In the genomic region with DNA sequence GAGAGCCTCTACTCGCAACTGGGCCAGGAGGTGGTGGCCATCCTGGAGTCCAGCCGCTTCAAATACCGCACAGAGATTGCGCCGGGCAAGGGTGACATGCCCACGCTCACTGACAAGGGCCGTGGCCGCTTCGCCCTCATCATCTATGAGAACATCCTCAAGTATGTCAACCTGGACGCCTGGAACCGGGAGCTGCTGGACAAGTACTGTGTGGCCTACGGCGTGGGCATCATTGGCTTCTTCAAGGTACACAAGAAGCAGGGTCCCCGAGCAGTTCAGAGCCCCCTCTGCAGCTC, we compare ENCODE assay signal across 1 cellular context.
TF ChIP-seq lines count a peak whose summit lies in the region.

No MANE protein-coding gene starts in this region.

TF ChIP-seq in liver, 16 proteins besides CTCF, POLR2A, EP300 and RAD21 (continued from another document):
- TF ChIP-seq, protein P1, sequence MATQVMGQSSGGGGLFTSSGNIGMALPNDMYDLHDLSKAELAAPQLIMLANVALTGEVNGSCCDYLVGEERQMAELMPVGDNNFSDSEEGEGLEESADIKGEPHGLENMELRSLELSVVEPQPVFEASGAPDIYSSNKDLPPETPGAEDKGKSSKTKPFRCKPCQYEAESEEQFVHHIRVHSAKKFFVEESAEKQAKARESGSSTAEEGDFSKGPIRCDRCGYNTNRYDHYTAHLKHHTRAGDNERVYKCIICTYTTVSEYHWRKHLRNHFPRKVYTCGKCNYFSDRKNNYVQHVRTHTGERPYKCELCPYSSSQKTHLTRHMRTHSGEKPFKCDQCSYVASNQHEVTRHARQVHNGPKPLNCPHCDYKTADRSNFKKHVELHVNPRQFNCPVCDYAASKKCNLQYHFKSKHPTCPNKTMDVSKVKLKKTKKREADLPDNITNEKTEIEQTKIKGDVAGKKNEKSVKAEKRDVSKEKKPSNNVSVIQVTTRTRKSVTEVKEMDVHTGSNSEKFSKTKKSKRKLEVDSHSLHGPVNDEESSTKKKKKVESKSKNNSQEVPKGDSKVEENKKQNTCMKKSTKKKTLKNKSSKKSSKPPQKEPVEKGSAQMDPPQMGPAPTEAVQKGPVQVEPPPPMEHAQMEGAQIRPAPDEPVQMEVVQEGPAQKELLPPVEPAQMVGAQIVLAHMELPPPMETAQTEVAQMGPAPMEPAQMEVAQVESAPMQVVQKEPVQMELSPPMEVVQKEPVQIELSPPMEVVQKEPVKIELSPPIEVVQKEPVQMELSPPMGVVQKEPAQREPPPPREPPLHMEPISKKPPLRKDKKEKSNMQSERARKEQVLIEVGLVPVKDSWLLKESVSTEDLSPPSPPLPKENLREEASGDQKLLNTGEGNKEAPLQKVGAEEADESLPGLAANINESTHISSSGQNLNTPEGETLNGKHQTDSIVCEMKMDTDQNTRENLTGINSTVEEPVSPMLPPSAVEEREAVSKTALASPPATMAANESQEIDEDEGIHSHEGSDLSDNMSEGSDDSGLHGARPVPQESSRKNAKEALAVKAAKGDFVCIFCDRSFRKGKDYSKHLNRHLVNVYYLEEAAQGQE (IDR thresholded peaks at IDR 0.05) = no peak
- no peak for TF ChIP-seq HNF4G (IDR thresholded peaks at IDR 0.05)
- TF ChIP-seq RXRA (IDR thresholded peaks at IDR 0.05) = no peak
- TF ChIP-seq, protein P2, sequence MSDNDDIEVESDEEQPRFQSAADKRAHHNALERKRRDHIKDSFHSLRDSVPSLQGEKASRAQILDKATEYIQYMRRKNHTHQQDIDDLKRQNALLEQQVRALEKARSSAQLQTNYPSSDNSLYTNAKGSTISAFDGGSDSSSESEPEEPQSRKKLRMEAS (IDR thresholded peaks at IDR 0.05) = no peak
- TF ChIP-seq, protein P3, sequence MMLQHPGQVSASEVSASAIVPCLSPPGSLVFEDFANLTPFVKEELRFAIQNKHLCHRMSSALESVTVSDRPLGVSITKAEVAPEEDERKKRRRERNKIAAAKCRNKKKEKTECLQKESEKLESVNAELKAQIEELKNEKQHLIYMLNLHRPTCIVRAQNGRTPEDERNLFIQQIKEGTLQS (IDR thresholded peaks at IDR 0.05) = no peak
- TF ChIP-seq FOXA1 (IDR thresholded peaks at IDR 0.05) = no peak
- no peak for TF ChIP-seq SP1 (IDR thresholded peaks at IDR 0.05)
TF ChIP-seq in liver: peak in this region for 0.
